In genomic region chr12:54053625-54054441, GRCh38 we compare ENCODE assay signal across 1 cellular context.
TF ChIP-seq lines count a peak whose summit lies in the region.

HOXC4 (plus strand) TSS chr12:54053835; CDS start chr12:54053923, 88 bp downstream.

TF ChIP-seq in GM12878, 131 proteins besides CTCF, POLR2A, EP300 and RAD21 (continued from another document):
- TF ChIP-seq ATF3 (IDR thresholded peaks at IDR 0.05; ENCODE audit: borderline replicate concordance, extremely low read depth, low read depth, low read length) = peak; percentile 47; the same call in 1 of the 2 replicates
- no peak for TF ChIP-seq JUND (IDR thresholded peaks at IDR 0.05; ENCODE audit: low read depth, low read length)
- TF ChIP-seq MEF2B (IDR thresholded peaks at IDR 0.05; ENCODE audit: partially characterized antibody, poor library complexity, severe bottlenecking) = no peak
- no peak for TF ChIP-seq ASH2L (IDR thresholded peaks at IDR 0.05; ENCODE audit: borderline replicate concordance, low read depth)
- TF ChIP-seq SIX5 (IDR thresholded peaks at IDR 0.05; ENCODE audit: low read depth, low read length, severe bottlenecking) = no peak
- no peak for TF ChIP-seq GATAD2B (conservative IDR thresholded peaks at IDR 0.05; ENCODE audit: low read depth)
- no peak for TF ChIP-seq POLR2AphosphoS2 (IDR thresholded peaks at IDR 0.05; ENCODE audit: low read depth, low read length)
- TF ChIP-seq MTA2 (IDR thresholded peaks at IDR 0.05; ENCODE audit: low read depth) = no peak
- TF ChIP-seq CHD1 (IDR thresholded peaks at IDR 0.05; ENCODE audit: low read depth, low read length) = no peak
- no peak for TF ChIP-seq NR2F1 (conservative IDR thresholded peaks at IDR 0.05)
- no peak for TF ChIP-seq JUNB (IDR thresholded peaks at IDR 0.05)
- TF ChIP-seq MTA3 (IDR thresholded peaks at IDR 0.05; ENCODE audit: borderline replicate concordance, low read length) = peak; percentile 45; the same call in 1 of the 2 replicates
- 0 out of 3 replicates have a peak, but pooled peaks have one; percentile 22 for TF ChIP-seq POU2F2 (IDR thresholded peaks at IDR 0.05; ENCODE audit: borderline replicate concordance, low read depth, low read length)
- no peak for TF ChIP-seq RUNX3 (IDR thresholded peaks at IDR 0.05; ENCODE audit: low read length)
- TF ChIP-seq ZZZ3 (IDR thresholded peaks at IDR 0.05; ENCODE audit: control insufficient read depth, insufficient read length, low read depth) = no peak
- no peak for TF ChIP-seq BMI1 (IDR thresholded peaks at IDR 0.05; ENCODE audit: borderline replicate concordance)
- TF ChIP-seq RCOR1 (conservative IDR thresholded peaks at IDR 0.05; ENCODE audit: low read depth, low read length) = no peak
- no peak for TF ChIP-seq ZNF687 (IDR thresholded peaks at IDR 0.05)
- no peak for TF ChIP-seq PKNOX1 (IDR thresholded peaks at IDR 0.05)
- no peak for TF ChIP-seq YBX1 (IDR thresholded peaks at IDR 0.05)
- TF ChIP-seq BCL11A (IDR thresholded peaks at IDR 0.05; ENCODE audit: low read depth, low read length) = no peak
- peak; percentile 90 for TF ChIP-seq RAD51 (IDR thresholded peaks at IDR 0.05)
- no peak for TF ChIP-seq ZNF274 (IDR thresholded peaks at IDR 0.05; ENCODE audit: insufficient read depth, insufficient read length)
